Comparison of ENCODE assay signal across 30 cellular contexts in the genomic region with DNA sequence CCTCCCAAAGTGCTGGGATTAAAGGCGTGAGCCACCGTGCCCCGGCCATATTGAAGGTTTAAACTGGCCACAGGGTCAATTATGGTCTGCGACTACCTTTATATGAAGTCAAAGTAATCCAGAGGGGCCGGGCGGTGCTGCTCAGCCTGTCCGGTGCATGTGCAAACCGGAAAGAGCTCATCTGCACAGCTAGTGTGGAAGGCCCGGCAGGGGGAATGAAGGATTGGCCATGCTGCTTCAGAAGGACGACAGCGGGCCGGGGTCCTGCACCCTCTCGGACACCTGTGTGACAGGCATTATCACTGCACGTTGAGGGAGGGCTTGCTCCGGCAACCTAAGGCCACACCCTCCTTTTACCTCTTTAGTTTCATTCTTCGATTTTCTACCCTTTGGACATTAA.
"Had no signal": no experiment of that assay in that cellular context is flagged by ENCODE, and none has a peak within 500 bp of the region (broad histone marks: within the 10 kb centered on the region; RNA-seq: fewer than 3 reads in every experiment).

No MANE protein-coding gene starts in this region.

- H3K36me3 Mint-ChIP-seq: activated naive CD4-positive, alpha-beta T cell treated with anti-CD3 and anti-CD28 coated beads, Interleukin-2, amount 50 U/mL, for 24 hours had no signal

- H3K27me3 ChIP-seq: adrenal gland, body of pancreas, esophagus muscularis mucosa, foreskin keratinocyte, gastrocnemius medialis, heart left ventricle had no signal

- H3K27ac Mint-ChIP-seq: activated naive CD4-positive, alpha-beta T cell treated with anti-CD3 and anti-CD28 coated beads, Interleukin-2, amount 50 U/mL, for 24 hours; activated naive CD8-positive, alpha-beta T cell treated with anti-CD3 and anti-CD28 coated beads for 36 hours; activated naive CD8-positive, alpha-beta T cell treated with anti-CD3 and anti-CD28 coated beads, Interleukin-2, amount 50 U/mL, for 24 hours; activated T-helper 1 cell treated with anti-CD3 and anti-CD28 coated beads, Interleukin-12 subunit alpha, Interleukin-12 subunit beta, Interleukin-2, Interleukin-4 antibody, amounts not matched to agents 30 ng/mL and 10 ng/mL and 1 ng/mL, durations not matched to agents 14 hours and 24 hours and 36 hours; activated T-helper 2 cell treated with anti-CD3 and anti-CD28 coated beads, Interferon-gamma antibody, Interleukin-2, Interleukin-4, amounts not matched to agents 10 μg/mL and 5 μg/mL and 100 μg/mL, durations not matched to agents 14 hours and 24 hours and 36 hours; effector memory CD8-positive, alpha-beta T cell had no signal

- H3K4me1 ChIP-seq: adrenal gland, body of pancreas, foreskin keratinocyte had no signal

- H3K9me3 Mint-ChIP-seq: activated CD4-positive, alpha-beta T cell treated with anti-CD3 and anti-CD28 coated beads, Interleukin-2, amount 10 ng/mL, durations not matched to agents 7 days and 5 days; activated CD8-positive, alpha-beta T cell treated with anti-CD3 and anti-CD28 coated beads for 36 hours; activated naive CD4-positive, alpha-beta T cell treated with anti-CD3 and anti-CD28 coated beads for 36 hours; activated naive CD4-positive, alpha-beta T cell treated with anti-CD3 and anti-CD28 coated beads, Interleukin-2, amount 50 U/mL, for 24 hours; activated naive CD8-positive, alpha-beta T cell treated with anti-CD3 and anti-CD28 coated beads for 36 hours; activated naive CD8-positive, alpha-beta T cell treated with anti-CD3 and anti-CD28 coated beads, Interleukin-2, amount 50 U/mL, for 24 hours; activated T-helper 1 cell treated with anti-CD3 and anti-CD28 coated beads, Interleukin-12 subunit alpha, Interleukin-12 subunit beta, Interleukin-2, Interleukin-4 antibody, amounts not matched to agents 30 ng/mL and 10 ng/mL and 1 ng/mL, durations not matched to agents 14 hours and 24 hours and 36 hours; activated T-helper 2 cell treated with anti-CD3 and anti-CD28 coated beads, Interferon-gamma antibody, Interleukin-2, Interleukin-4, amounts not matched to agents 10 μg/mL and 5 μg/mL and 100 μg/mL, durations not matched to agents 14 hours and 24 hours and 36 hours; effector memory CD8-positive, alpha-beta T cell had no signal

- ATAC-seq: activated CD8-positive, alpha-beta T cell treated with anti-CD3 and anti-CD28 coated beads for 36 hours; activated naive CD8-positive, alpha-beta T cell treated with anti-CD3 and anti-CD28 coated beads, Interleukin-2, amount 50 U/mL, for 24 hours; body of pancreas; effector memory CD8-positive, alpha-beta T cell; foreskin keratinocyte; heart left ventricle had no signal

- H3K9me3 ChIP-seq: adrenal gland, body of pancreas, esophagus muscularis mucosa, gastrocnemius medialis, heart left ventricle had no signal

- H3K27me3 Mint-ChIP-seq: activated CD4-positive, alpha-beta T cell treated with anti-CD3 and anti-CD28 coated beads, Interleukin-2, amount 10 ng/mL, durations not matched to agents 7 days and 5 days; activated CD8-positive, alpha-beta T cell treated with anti-CD3 and anti-CD28 coated beads for 36 hours; activated naive CD4-positive, alpha-beta T cell treated with anti-CD3 and anti-CD28 coated beads, Interleukin-2, amount 50 U/mL, for 24 hours; activated naive CD8-positive, alpha-beta T cell treated with anti-CD3 and anti-CD28 coated beads for 36 hours; activated naive CD8-positive, alpha-beta T cell treated with anti-CD3 and anti-CD28 coated beads, Interleukin-2, amount 50 U/mL, for 24 hours; effector memory CD8-positive, alpha-beta T cell had no signal

- DNase-seq: activated CD4-positive, alpha-beta T cell treated with anti-CD3 and anti-CD28 coated beads for 4 hours; activated CD4-positive, alpha-beta T cell treated with anti-CD3 and anti-CD28 coated beads, Interleukin-2, amount 10 ng/mL, durations not matched to agents 7 days and 5 days; activated CD4-positive, alpha-beta T cell treated with anti-CD3 and anti-CD28 coated beads, Interleukin-2, amount 50 U/mL, for 48 hours; activated CD4-positive, CD25-positive, alpha-beta regulatory T cell; activated CD4-positive, CD25-positive, alpha-beta regulatory T cell treated with anti-CD3 and anti-CD28 coated beads, Interleukin-2, amount 50 U/mL, for 72 hours; activated CD8-positive, alpha-beta memory T cell treated with anti-CD3 and anti-CD28 coated beads for 24 hours; activated CD8-positive, alpha-beta T cell treated with anti-CD3 and anti-CD28 coated beads for 36 hours; activated effector memory CD4-positive, alpha-beta T cell treated with anti-CD3 and anti-CD28 coated beads, Interleukin-2, amount 50 U/mL, for 16 hours; activated naive CD4-positive, alpha-beta T cell treated with anti-CD3 and anti-CD28 coated beads for 36 hours; activated naive CD8-positive, alpha-beta T cell treated with anti-CD3 and anti-CD28 coated beads for 36 hours; activated naive CD8-positive, alpha-beta T cell treated with anti-CD3 and anti-CD28 coated beads, Interleukin-2, amount 50 U/mL, for 24 hours; adrenal gland; aorta; body of pancreas; caudate nucleus; cortex of kidney; dermis blood vessel endothelial cell; effector CD4-positive, alpha-beta T cell; effector memory CD8-positive, alpha-beta T cell; erythroblast; foreskin keratinocyte; gastrocnemius medialis; glutamatergic neuron; heart left ventricle; T-helper 1 cell; T-helper 2 cell had no signal

- H3K4me3 Mint-ChIP-seq: activated CD4-positive, alpha-beta T cell treated with anti-CD3 and anti-CD28 coated beads, Interleukin-2, amount 10 ng/mL, durations not matched to agents 7 days and 5 days; activated CD8-positive, alpha-beta T cell treated with anti-CD3 and anti-CD28 coated beads for 36 hours; activated naive CD4-positive, alpha-beta T cell treated with anti-CD3 and anti-CD28 coated beads for 36 hours; activated naive CD4-positive, alpha-beta T cell treated with anti-CD3 and anti-CD28 coated beads, Interleukin-2, amount 50 U/mL, for 24 hours; activated naive CD8-positive, alpha-beta T cell treated with anti-CD3 and anti-CD28 coated beads for 36 hours; activated naive CD8-positive, alpha-beta T cell treated with anti-CD3 and anti-CD28 coated beads, Interleukin-2, amount 50 U/mL, for 24 hours; activated T-helper 1 cell treated with anti-CD3 and anti-CD28 coated beads, Interleukin-12 subunit alpha, Interleukin-12 subunit beta, Interleukin-2, Interleukin-4 antibody, amounts not matched to agents 30 ng/mL and 10 ng/mL and 1 ng/mL, durations not matched to agents 14 hours and 24 hours and 36 hours; effector memory CD8-positive, alpha-beta T cell had no signal

- H3K27ac ChIP-seq: body of pancreas, esophagus muscularis mucosa, foreskin keratinocyte, heart left ventricle had no signal

- H3K4me3 ChIP-seq: adrenal gland, body of pancreas, esophagus muscularis mucosa, gastrocnemius medialis, heart left ventricle had no signal
